Comparison of ENCODE assay signal across 11 cellular contexts in genomic region chr3:43345877-43346276, GRCh38. TPM values are rescaled to one million over a fixed set of nuclear protein-coding genes. Genes with fewer than 3 reads are reported as not detected.
DNase-seq lines count a peak whose midpoint lies in the region; ATAC-seq and TF ChIP-seq lines count a peak whose summit lies in the region.
"Had no signal": no experiment of that assay in that cellular context is flagged by ENCODE, and none has a peak within 500 bp of the region (broad histone marks: within the 10 kb centered on the region; RNA-seq: fewer than 3 reads in every experiment).

No MANE protein-coding gene starts in this region.

- H3K4me1 ChIP-seq in smooth muscle cell (ENCODE audit: low read depth) (no peaks in the 10 kb centered on the region), A673 (ENCODE audit: insufficient read depth, low read length, poor library complexity, severe bottlenecking) (no peaks in the 10 kb centered on the region)

- WGBS in smooth muscle cell (ENCODE audit: low lambda C conversion rate), result 81% methylated on average over 6 of the region's 6 CpGs

- peak; percentile 61 for DNase-seq in AG08396 (ENCODE audit: low spot score)
- peak; percentile 67 for DNase-seq in EL
- peak; percentile 36 to 37 for DNase-seq in activated T-cell treated with anti-CD3 and anti-CD28 coated beads, Interleukin-2, amount 50 U/mL, for 72 hours
- DNase-seq in left colon, result no peak
- no peak for DNase-seq in smooth muscle cell (lab: John Stamatoyannopoulos, UW; ENCODE audit: unreplicated experiment)
- no peak for DNase-seq in putamen (ENCODE audit: low spot score)
- DNase-seq in A673 (ENCODE audit: low spot score), result no peak
- DNase-seq: central memory CD4-positive, alpha-beta T cell; NCI-H526; transverse colon had no signal

- peak overlapping the region; percentile 56 to 61 for H3K4me3 Mint-ChIP-seq in activated T-cell treated with anti-CD3 and anti-CD28 coated beads, Interleukin-2, amount 50 U/mL, for 72 hours

- intact Hi-C loops in left colon (cut with DNase I, micrococcal nuclease), result no loop called here
- intact Hi-C loops in A673 (cut with micrococcal nuclease; ENCODE audit: unreplicated experiment), result no loop called here

- no peaks in the 10 kb centered on the region for H3F3A ChIP-seq in smooth muscle cell (ENCODE audit: low read depth)

- BruUV-seq in A673 (replicated peaks; lab: Mats Ljungman, UMichigan), result no TSS peak

- H3K4me2 ChIP-seq in smooth muscle cell, result no peak overlapping the region

- H3K36me3 ChIP-seq in smooth muscle cell (ENCODE audit: low read depth), result peaks cover 20% of the 10 kb centered on the region
- no peaks in the 10 kb centered on the region for H3K36me3 ChIP-seq in A673 (ENCODE audit: insufficient read depth, low read length, poor library complexity, severe bottlenecking)

- H3K4me3 ChIP-seq in smooth muscle cell, result no peak overlapping the region
- no peak overlapping the region for H3K4me3 ChIP-seq in A673 (ENCODE audit: low read depth, low read length, poor library complexity, severe bottlenecking)
- H3K4me3 ChIP-seq: transverse colon had no signal

- peaks cover 80% of the 10 kb centered on the region for H3K4me1 Mint-ChIP-seq in activated T-cell treated with anti-CD3 and anti-CD28 coated beads, Interleukin-2, amount 50 U/mL, for 72 hours (ENCODE audit: low read depth)

- POLR2A ChIA-PET in A673 (lab: Charles Lee; ENCODE audit: low non-redundant PET), result no interaction called here

- CTCF ChIA-PET in A673 (lab: Charles Lee), result no interaction called here

- H3K9me3 ChIP-seq in smooth muscle cell (replicated peaks; ENCODE audit: low read depth), result no peaks in the 10 kb centered on the region
- H3K9me3 ChIP-seq in A673 (ENCODE audit: low read depth, low read length, poor library complexity, severe bottlenecking), result no peaks in the 10 kb centered on the region
- H3K9me3 ChIP-seq: transverse colon had no signal

- H3K27ac Mint-ChIP-seq in activated T-cell treated with anti-CD3 and anti-CD28 coated beads, Interleukin-2, amount 50 U/mL, for 72 hours, result peak overlapping the region; percentile 91

- TF ChIP-seq CTCF in smooth muscle cell (IDR thresholded peaks at IDR 0.05; ENCODE audit: borderline replicate concordance, insufficient read depth, poor library complexity, severe bottlenecking), result no peak
- no peak for TF ChIP-seq CTCF in A673 (conservative IDR thresholded peaks at IDR 0.05; ENCODE audit: low read depth, low read length)

- H3K36me3 Mint-ChIP-seq in activated T-cell treated with anti-CD3 and anti-CD28 coated beads, Interleukin-2, amount 50 U/mL, for 72 hours (ENCODE audit: insufficient read depth in 2 of 2), result peaks cover 14 to 43% of the 10 kb centered on the region in 2 donors

- no peaks in the 10 kb centered on the region for H4K20me1 ChIP-seq in smooth muscle cell (ENCODE audit: low read depth)

- no peaks in the 10 kb centered on the region for H3K27me3 Mint-ChIP-seq in activated T-cell treated with anti-CD3 and anti-CD28 coated beads, Interleukin-2, amount 50 U/mL, for 72 hours (ENCODE audit: low read depth)

- H3K79me2 ChIP-seq in smooth muscle cell (ENCODE audit: low read depth), result no peaks in the 10 kb centered on the region

- peaks cover 0 to 2% of the 10 kb centered on the region in 2 donors for H3K9me3 Mint-ChIP-seq in activated T-cell treated with anti-CD3 and anti-CD28 coated beads, Interleukin-2, amount 50 U/mL, for 72 hours

- H3K9ac ChIP-seq in smooth muscle cell (ENCODE audit: low read depth), result no peak overlapping the region

- no peak overlapping the region for H2AFZ ChIP-seq in smooth muscle cell (ENCODE audit: low read depth)

- H3K27ac ChIP-seq in smooth muscle cell (ENCODE audit: low read depth), result no peak overlapping the region
- H3K27ac ChIP-seq in A673 (ENCODE audit: low read depth, low read length, poor library complexity, severe bottlenecking), result no peak overlapping the region

- no peaks in the 10 kb centered on the region for H3K27me3 ChIP-seq in smooth muscle cell (ENCODE audit: low read depth)
- H3K27me3 ChIP-seq in A673 (replicated peaks; ENCODE audit: insufficient read depth, low read depth, low read length, poor library complexity), result no peaks in the 10 kb centered on the region
- H3K27me3 ChIP-seq: transverse colon had no signal

- ATAC-seq in activated T-cell treated with anti-CD3 and anti-CD28 coated beads, Interleukin-2, amount 50 U/mL, for 72 hours (replicated peaks in 1 of 2), result peak; percentile 85 to 87
- peak; percentile 14 for ATAC-seq in left colon
- no peak for ATAC-seq in HG03439 (IDR thresholded peaks at IDR 0.05; ENCODE audit: unreplicated experiment)

RNA-seq across cellular contexts. Expression of gene SNRK, which starts 59.5 kb away (rescaled TPM):
- total RNA-seq in activated T-cell treated with anti-CD3 and anti-CD28 coated beads, Interleukin-2, amount 50 U/mL, for 72 hours, result 10 to 100 TPM; 32.9 to 37.8 TPM
- total RNA-seq in left colon (10 to 100 TPM; 27.7 to 31.7 TPM), smooth muscle cell (14.2 and 14.7 TPM in 2 replicates), A673 (2021) (7.1 and 7.3 TPM in 2 replicates)
- polyA plus RNA-seq in smooth muscle cell, result 3.9 and 6.3 TPM in 2 replicates

Comparison
In these comparisons a context has a peak if more than half of its experiments do, and no peak if none do; other contexts are left out.
1. DNase-seq: peak in AG08396 (single experiment), EL (single experiment) and activated T-cell treated with anti-CD3 and anti-CD28 coated beads, Interleukin-2, amount 50 U/mL, for 72 hours (2 of 2); none in left colon (0 of 2), smooth muscle cell (single experiment), putamen (single experiment) and A673 (single experiment).